ENCODE assay signal across 8 cellular contexts in genomic region chr1:182299728-182300581, GRCh38.
DNase-seq lines count a peak whose midpoint lies in the region; ATAC-seq and FAIRE-seq lines count a peak whose summit lies in the region.

No MANE protein-coding gene starts in this region.

- ATAC-seq in GM18909 (IDR thresholded peaks at IDR 0.05; ENCODE audit: poor library complexity, unreplicated experiment) (no peak), HG03097 (IDR thresholded peaks at IDR 0.05; ENCODE audit: low FRiP score, unreplicated experiment) (no peak)

- peak; percentile 34 for DNase-seq in NK-92 treated with Interleukin-12 subunit alpha and Interleukin-12 subunit beta, amount 100 ng/mL, for 24 hours (lab: John Stamatoyannopoulos, UW)
- DNase-seq in NK-92 (lab: John Stamatoyannopoulos, UW; ENCODE audit: unreplicated experiment) (no peak), SKM-1 treated with dmso at 0.1 percent for 144 hours (lab: John Stamatoyannopoulos, UW; ENCODE audit: unreplicated experiment) (peak; percentile 90), cardiac septum (ENCODE audit: low spot score) (peak; percentile 81), RCC 7860 (ENCODE audit: low spot score) (no peak)
- DNase-seq in stimulated activated CD8-positive, alpha-beta memory T cell treated with anti-CD3 and anti-CD28 coated beads, Interleukin-4, amount 100 ng/mL, for 48 hours: peak; percentile 26

- intact Hi-C loops in cardiac septum (cut with DNase I): loop anchor here (5.0 kb wide), 2 partner anchors 92 to 158 kb away; partner anchors contain the start of gene GLUL

- no peak for FAIRE-seq in RCC 7860 (lab: Jason Lieb, UNC)

Comparison
In these comparisons a context has a peak if more than half of its experiments do, and no peak if none do; other contexts are left out.
1. DNase-seq: peak in NK-92 treated with Interleukin-12 subunit alpha and Interleukin-12 subunit beta, amount 100 ng/mL, for 24 hours (single experiment), SKM-1 treated with dmso at 0.1 percent for 144 hours (single experiment), cardiac septum (single experiment) and stimulated activated CD8-positive, alpha-beta memory T cell treated with anti-CD3 and anti-CD28 coated beads, Interleukin-4, amount 100 ng/mL, for 48 hours (single experiment); none in NK-92 (single experiment) and RCC 7860 (single experiment).